In the genomic region with DNA sequence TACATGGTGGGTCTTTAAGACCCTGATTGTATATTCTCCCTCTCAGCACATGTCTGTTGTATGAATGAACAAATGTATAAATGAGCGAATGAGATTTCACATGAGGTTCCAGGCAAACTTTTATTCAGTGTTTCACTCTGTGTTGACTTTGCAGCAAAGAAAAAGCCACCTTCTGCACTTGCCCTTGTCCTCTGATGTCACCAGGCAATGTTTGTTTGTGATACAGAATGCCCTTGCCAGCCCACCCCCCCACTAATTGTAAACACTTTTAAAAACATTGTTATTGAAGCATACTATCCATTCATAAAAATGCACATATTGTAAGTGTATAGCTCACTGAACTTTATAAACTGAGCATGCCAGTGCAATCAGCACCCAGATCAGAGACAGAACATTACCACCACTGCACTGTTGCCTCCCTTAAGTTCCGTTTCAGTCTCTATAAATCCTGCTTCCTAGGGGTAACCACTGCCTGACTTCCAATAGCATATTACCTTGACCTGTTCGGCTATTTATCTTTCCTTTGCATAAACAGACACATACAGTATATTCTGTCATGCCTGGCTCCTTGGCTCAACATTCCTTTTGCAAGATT, we compare ENCODE assay signal across 9 cellular contexts. TPM values are rescaled to one million over a fixed set of nuclear protein-coding genes. Genes with fewer than 3 reads are reported as not detected.
DNase-seq lines count a peak whose midpoint lies in the region; ATAC-seq and TF ChIP-seq lines count a peak whose summit lies in the region.
"Had no signal": no experiment of that assay in that cellular context is flagged by ENCODE, and none has a peak within 500 bp of the region (broad histone marks: within the 10 kb centered on the region; RNA-seq: fewer than 3 reads in every experiment).

No MANE protein-coding gene starts in this region.

- WGBS in mesenchymal stem cell, result 79% methylated on average over 3 of the region's 3 CpGs

- H3K9me3 ChIP-seq in mesenchymal stem cell (ENCODE audit: control insufficient read depth, low read length), result no peaks in the 10 kb centered on the region

- no peak overlapping the region for H4K91ac ChIP-seq in mesenchymal stem cell (ENCODE audit: low read length)

- no peaks in the 10 kb centered on the region for H3K27me3 ChIP-seq in mesenchymal stem cell (ENCODE audit: control insufficient read depth in 1 of 2, insufficient read depth in 1 of 2, low read length in 2 of 2)

- H3K9me3 Mint-ChIP-seq in CD14-positive monocyte, result peaks cover 0 to 2% (median 0%) of the 10 kb centered on the region in 7 donors
- no peaks in the 10 kb centered on the region for H3K9me3 Mint-ChIP-seq in activated naive CD8-positive, alpha-beta T cell treated with anti-CD3 and anti-CD28 coated beads for 36 hours

- peak overlapping the region; percentile 88 to 99 (median 97) for H3K27ac Mint-ChIP-seq in CD14-positive monocyte
- H3K27ac Mint-ChIP-seq in activated naive CD8-positive, alpha-beta T cell treated with anti-CD3 and anti-CD28 coated beads for 36 hours, result peak overlapping the region; percentile 93

- no peak overlapping the region for H3K27ac ChIP-seq in mesenchymal stem cell (ENCODE audit: low read length, poor library complexity, severe bottlenecking)

- no peak overlapping the region for H3K9ac ChIP-seq in mesenchymal stem cell (ENCODE audit: low read length)

- TF ChIP-seq CTCF in CD14-positive monocyte (IDR thresholded peaks at IDR 0.05), result no peak

- H2BK120ac ChIP-seq in mesenchymal stem cell (ENCODE audit: low read depth, low read length), result no peak overlapping the region

- H2BK5ac ChIP-seq in mesenchymal stem cell (ENCODE audit: low read depth, low read length, poor library complexity, severe bottlenecking), result no peak overlapping the region

- ATAC-seq in GM21737 (IDR thresholded peaks at IDR 0.05; ENCODE audit: unreplicated experiment), result peak; percentile 13
- no peak for ATAC-seq in HG03095 (IDR thresholded peaks at IDR 0.05; ENCODE audit: unreplicated experiment)

- peaks cover 0 to 3% (median 2%) of the 10 kb centered on the region in 3 donors for H3K27me3 Mint-ChIP-seq in CD14-positive monocyte (ENCODE audit: low read depth in 3 of 3)
- no peaks in the 10 kb centered on the region for H3K27me3 Mint-ChIP-seq in activated naive CD8-positive, alpha-beta T cell treated with anti-CD3 and anti-CD28 coated beads for 36 hours

- H2AK5ac ChIP-seq in mesenchymal stem cell (ENCODE audit: low read length, severe bottlenecking), result no peak overlapping the region

- H4K8ac ChIP-seq in mesenchymal stem cell (ENCODE audit: low read length), result no peak overlapping the region

- no peak overlapping the region for H2AFZ ChIP-seq in mesenchymal stem cell (ENCODE audit: low read depth, low read length)

- no peak overlapping the region for H3K4ac ChIP-seq in mesenchymal stem cell (ENCODE audit: low read depth in 1 of 2, low read length in 2 of 2)

- H3K36me3 ChIP-seq in mesenchymal stem cell (ENCODE audit: control insufficient read depth in 1 of 2, insufficient read depth in 2 of 2, low read depth in 1 of 2, low read length in 2 of 2), result no peaks in the 10 kb centered on the region

- peaks cover 0 to 4% of the 10 kb centered on the region in 2 donors for H3K36me3 Mint-ChIP-seq in CD14-positive monocyte
- no peaks in the 10 kb centered on the region for H3K36me3 Mint-ChIP-seq in activated naive CD8-positive, alpha-beta T cell treated with anti-CD3 and anti-CD28 coated beads for 36 hours

- H3K18ac ChIP-seq in mesenchymal stem cell (ENCODE audit: low read depth in 1 of 2, low read length in 2 of 2), result no peak overlapping the region

- H3K4me3 ChIP-seq in mesenchymal stem cell (ENCODE audit: insufficient read depth in 1 of 2, low read depth in 1 of 2, low read length in 2 of 2), result no peak overlapping the region

- H3K14ac ChIP-seq in mesenchymal stem cell (ENCODE audit: low read length in 2 of 2), result no peak overlapping the region

- no peak overlapping the region for H3K4me2 ChIP-seq in mesenchymal stem cell (ENCODE audit: low read length, poor library complexity, severe bottlenecking)

- H3K4me1 Mint-ChIP-seq in CD14-positive monocyte, result peaks cover 75% of the 10 kb centered on the region
- H3K4me1 Mint-ChIP-seq in activated naive CD8-positive, alpha-beta T cell treated with anti-CD3 and anti-CD28 coated beads for 36 hours, result peaks cover 43% of the 10 kb centered on the region

- H3K4me3 Mint-ChIP-seq in CD14-positive monocyte, result no peak overlapping the region
- H3K4me3 Mint-ChIP-seq in activated naive CD8-positive, alpha-beta T cell treated with anti-CD3 and anti-CD28 coated beads for 36 hours, result no peak overlapping the region

- no peak overlapping the region for H2BK15ac ChIP-seq in mesenchymal stem cell (ENCODE audit: low read depth, poor library complexity, severe bottlenecking)

- H2BK12ac ChIP-seq in mesenchymal stem cell (ENCODE audit: low read length in 2 of 2), result no peak overlapping the region

- intact Hi-C loops in CD14-positive monocyte (cut with micrococcal nuclease), result loop anchor here (1.0 to 10.0 kb wide), 2 partner anchors 9 to 358 kb away; partner anchors contain the start of gene CDK17 (in 1 of the 2)

- no peak for DNase-seq in CD14-positive monocyte (ENCODE audit: low spot score)
- DNase-seq in activated naive CD8-positive, alpha-beta T cell treated with anti-CD3 and anti-CD28 coated beads for 36 hours, result no peak
- DNase-seq in mesenchymal stem cell, result peak; percentile 26
- DNase-seq in NCI-H1092 (lab: John Stamatoyannopoulos, UW), result no peak
- no peak for DNase-seq in islet precursor cell
- DNase-seq in NCI-H2227 treated with DMSO at 0.1 percent for 48 hours (lab: John Stamatoyannopoulos, UW), result no peak
- DNase-seq: NCI-H1694 treated with DMSO at 0.1 percent for 48 hours had no signal

- peaks cover 8% of the 10 kb centered on the region for H3K4me1 ChIP-seq in mesenchymal stem cell (ENCODE audit: control insufficient read depth, insufficient read depth, low read depth, low read length)

- H3K23ac ChIP-seq in mesenchymal stem cell (ENCODE audit: low read length in 2 of 2), result no peak overlapping the region

- no peaks in the 10 kb centered on the region for H3K79me1 ChIP-seq in mesenchymal stem cell (replicated peaks; ENCODE audit: low read length, poor library complexity, severe bottlenecking)

RNA-seq across cellular contexts. Expression of gene LTA4H, which starts 11.3 kb away (rescaled TPM):
- polyA plus RNA-seq in CD14-positive monocyte, result 100 to 1,000 TPM; 647 to 963 TPM
- total RNA-seq in activated naive CD8-positive, alpha-beta T cell treated with anti-CD3 and anti-CD28 coated beads for 36 hours, result 10 to 100 TPM; 93.7 to 94.4 TPM
- polyA plus RNA-seq in mesenchymal stem cell (2013, experiment 1 of 2), result 80.6 TPM
- polyA plus RNA-seq in mesenchymal stem cell (2013, experiment 2 of 2), result 84.4 TPM

RNA-seq across cellular contexts. Expression of gene HAL, which starts 50.5 kb away (rescaled TPM):
- polyA plus RNA-seq in CD14-positive monocyte, result 10 to 100 TPM; 28.0 to 29.2 TPM
- under 1 TPM; 0.56 to 0.58 TPM for total RNA-seq in activated naive CD8-positive, alpha-beta T cell treated with anti-CD3 and anti-CD28 coated beads for 36 hours
- 0.01 TPM for polyA plus RNA-seq in mesenchymal stem cell (2013, experiment 1 of 2)
- polyA plus RNA-seq in mesenchymal stem cell (2013, experiment 2 of 2), result 0.05 TPM
